ENCODE assay signal across 1 cellular context in the genomic region with DNA sequence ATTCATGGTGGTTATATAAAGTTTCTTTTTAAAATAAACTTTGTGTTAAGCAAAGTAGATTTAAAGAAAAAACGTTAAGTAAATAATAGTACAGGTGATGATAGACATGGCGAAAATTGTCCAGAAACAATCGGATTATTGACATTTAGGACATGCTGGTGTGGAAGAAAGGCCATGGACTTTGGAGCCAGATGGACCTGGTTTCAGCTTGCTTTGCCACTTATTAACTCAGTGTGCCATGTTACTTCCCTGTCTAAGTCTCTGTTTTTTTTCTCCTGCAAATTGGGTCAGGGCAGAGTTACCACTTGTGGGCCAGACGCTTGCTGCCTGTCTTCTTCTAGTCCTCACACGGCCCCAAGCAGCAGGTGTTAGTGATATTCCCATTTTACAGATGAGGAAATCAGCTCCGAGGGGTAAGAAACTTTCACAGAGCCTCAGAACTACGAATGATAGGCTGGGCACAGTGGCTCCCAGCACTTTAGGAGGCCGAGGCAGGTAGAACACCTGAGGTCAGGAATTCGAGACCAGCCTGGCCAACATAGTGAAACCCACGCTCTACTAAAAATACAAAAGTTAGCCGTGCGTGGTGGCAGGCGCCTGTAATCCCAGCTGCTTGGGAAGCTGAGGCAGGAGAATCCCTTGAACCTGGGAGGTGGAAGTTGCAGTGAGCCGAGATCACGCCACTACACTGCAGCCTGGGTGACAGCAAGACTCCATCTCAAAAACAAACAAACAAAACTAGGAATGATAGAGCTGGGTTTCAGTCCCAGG.
A peak's percentile ranks its signal among the peaks of the same experiment; 100 is the strongest.
TF ChIP-seq lines count a peak whose summit lies in the region.

No MANE protein-coding gene starts in this region.

TF ChIP-seq in HepG2, 621 proteins besides CTCF, POLR2A, EP300 and RAD21 (continued from another document and continues in another):
- TF ChIP-seq, protein P1, sequence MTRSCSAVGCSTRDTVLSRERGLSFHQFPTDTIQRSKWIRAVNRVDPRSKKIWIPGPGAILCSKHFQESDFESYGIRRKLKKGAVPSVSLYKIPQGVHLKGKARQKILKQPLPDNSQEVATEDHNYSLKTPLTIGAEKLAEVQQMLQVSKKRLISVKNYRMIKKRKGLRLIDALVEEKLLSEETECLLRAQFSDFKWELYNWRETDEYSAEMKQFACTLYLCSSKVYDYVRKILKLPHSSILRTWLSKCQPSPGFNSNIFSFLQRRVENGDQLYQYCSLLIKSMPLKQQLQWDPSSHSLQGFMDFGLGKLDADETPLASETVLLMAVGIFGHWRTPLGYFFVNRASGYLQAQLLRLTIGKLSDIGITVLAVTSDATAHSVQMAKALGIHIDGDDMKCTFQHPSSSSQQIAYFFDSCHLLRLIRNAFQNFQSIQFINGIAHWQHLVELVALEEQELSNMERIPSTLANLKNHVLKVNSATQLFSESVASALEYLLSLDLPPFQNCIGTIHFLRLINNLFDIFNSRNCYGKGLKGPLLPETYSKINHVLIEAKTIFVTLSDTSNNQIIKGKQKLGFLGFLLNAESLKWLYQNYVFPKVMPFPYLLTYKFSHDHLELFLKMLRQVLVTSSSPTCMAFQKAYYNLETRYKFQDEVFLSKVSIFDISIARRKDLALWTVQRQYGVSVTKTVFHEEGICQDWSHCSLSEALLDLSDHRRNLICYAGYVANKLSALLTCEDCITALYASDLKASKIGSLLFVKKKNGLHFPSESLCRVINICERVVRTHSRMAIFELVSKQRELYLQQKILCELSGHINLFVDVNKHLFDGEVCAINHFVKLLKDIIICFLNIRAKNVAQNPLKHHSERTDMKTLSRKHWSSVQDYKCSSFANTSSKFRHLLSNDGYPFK (CRISPR knock-in tag; IDR thresholded peaks at IDR 0.05; ENCODE audit: borderline replicate concordance): no peak; the same call in 1 of the 2 replicates
- TF ChIP-seq ARHGAP35 (CRISPR knock-in tag; IDR thresholded peaks at IDR 0.05; ENCODE audit: borderline replicate concordance) (peak; percentile 68; the same call in 1 of the 2 replicates), ELK4 (CRISPR knock-in tag; IDR thresholded peaks at IDR 0.05; ENCODE audit: borderline replicate concordance) (no peak), MATR3 (CRISPR knock-in tag; IDR thresholded peaks at IDR 0.05) (no peak), NRL (CRISPR knock-in tag; IDR thresholded peaks at IDR 0.05; ENCODE audit: borderline replicate concordance) (peak; percentile 57; the same call in 1 of the 2 replicates), ELF4 (CRISPR knock-in tag; IDR thresholded peaks at IDR 0.05; ENCODE audit: borderline replicate concordance) (peak; percentile 40; the same call in 1 of the 2 replicates), ZNF12 (CRISPR knock-in tag; IDR thresholded peaks at IDR 0.05) (0 out of 2 replicates have a peak, but pooled peaks have one; percentile 11), ETV5 (CRISPR knock-in tag; IDR thresholded peaks at IDR 0.05; ENCODE audit: borderline replicate concordance) (peak; percentile 66; the same call in 1 of the 2 replicates), SMAD1 (CRISPR knock-in tag; IDR thresholded peaks at IDR 0.05; ENCODE audit: borderline replicate concordance, low read depth) (peak; percentile 92; the same call in 1 of the 2 replicates), ZNF777 (CRISPR knock-in tag; IDR thresholded peaks at IDR 0.05) (no peak), ZNF136 (CRISPR knock-in tag; IDR thresholded peaks at IDR 0.05; ENCODE audit: low read depth) (peak; percentile 98), ZNF281 (CRISPR knock-in tag; IDR thresholded peaks at IDR 0.05; ENCODE audit: borderline replicate concordance) (peak; percentile 55; the same call in 1 of the 2 replicates), ZNF260 (CRISPR knock-in tag; IDR thresholded peaks at IDR 0.05; ENCODE audit: borderline replicate concordance, low read depth) (no peak), ZSCAN12 (CRISPR knock-in tag; IDR thresholded peaks at IDR 0.05) (no peak), ZNF33B (CRISPR knock-in tag; IDR thresholded peaks at IDR 0.05) (peak; percentile 67; the same call in 1 of the 2 replicates), SMC3 (IDR thresholded peaks at IDR 0.05; ENCODE audit: low read length) (peak; percentile 67), PHF21A (CRISPR knock-in tag; IDR thresholded peaks at IDR 0.05) (peak; percentile 97), NFKBIZ (CRISPR knock-in tag; IDR thresholded peaks at IDR 0.05) (peak; percentile 21; the same call in 1 of the 2 replicates), KDM1A (CRISPR knock-in tag; IDR thresholded peaks at IDR 0.05) (peak; percentile 99), KDM4B (CRISPR knock-in tag; IDR thresholded peaks at IDR 0.05) (0 out of 2 replicates have a peak, but pooled peaks have one; percentile 35), PATZ1 (CRISPR knock-in tag; IDR thresholded peaks at IDR 0.05) (no peak; the same call in none of the 2 replicates), BRCA1 (CRISPR knock-in tag; IDR thresholded peaks at IDR 0.05) (peak; percentile 92; the same call in 1 of the 2 replicates), PHF8 (CRISPR knock-in tag; IDR thresholded peaks at IDR 0.05) (peak; percentile 42; the same call in 1 of the 2 replicates), ZNF781 (CRISPR knock-in tag; IDR thresholded peaks at IDR 0.05; ENCODE audit: borderline replicate concordance, not compliant biosample characterization) (peak; percentile 61), RFXAP (CRISPR knock-in tag; IDR thresholded peaks at IDR 0.05; ENCODE audit: borderline replicate concordance) (peak; percentile 70), CC2D1A (CRISPR knock-in tag; IDR thresholded peaks at IDR 0.05) (0 out of 2 replicates have a peak, but pooled peaks have one; percentile 86), HNF4A (CRISPR knock-in tag; IDR thresholded peaks at IDR 0.05) (peak; percentile 99), ZNF432 (CRISPR knock-in tag; IDR thresholded peaks at IDR 0.05; ENCODE audit: borderline replicate concordance) (no peak), ZNF121 (CRISPR knock-in tag; IDR thresholded peaks at IDR 0.05) (peak; percentile 99), RNF219 (CRISPR knock-in tag; IDR thresholded peaks at IDR 0.05) (no peak), ZNF138 (CRISPR knock-in tag; IDR thresholded peaks at IDR 0.05; ENCODE audit: low read depth) (0 out of 2 replicates have a peak, but pooled peaks have one; percentile 47), ZFY (CRISPR knock-in tag; IDR thresholded peaks at IDR 0.05) (peak; percentile 65; the same call in 1 of the 2 replicates), ARNT2 (CRISPR knock-in tag; IDR thresholded peaks at IDR 0.05; ENCODE audit: low read depth) (peak; percentile 82; the same call in 1 of the 2 replicates), ZNF101 (CRISPR knock-in tag; IDR thresholded peaks at IDR 0.05; ENCODE audit: borderline replicate concordance, low read depth) (no peak), POLR2AphosphoS5 (IDR thresholded peaks at IDR 0.05; ENCODE audit: low read depth, low read length) (peak; percentile 91), ELF3 (CRISPR knock-in tag; IDR thresholded peaks at IDR 0.05) (peak; percentile 100), ZNF276 (CRISPR knock-in tag; IDR thresholded peaks at IDR 0.05; ENCODE audit: low read depth) (peak; percentile 78), ZIK1 (CRISPR knock-in tag; IDR thresholded peaks at IDR 0.05; ENCODE audit: borderline replicate concordance, low read depth) (no peak; the same call in 1 of the 2 replicates), RXRB (CRISPR knock-in tag; IDR thresholded peaks at IDR 0.05; ENCODE audit: borderline replicate concordance) (peak; percentile 96), CENPT (CRISPR knock-in tag; IDR thresholded peaks at IDR 0.05; ENCODE audit: low read depth) (no peak; the same call in 1 of the 2 replicates), HMG20B (CRISPR knock-in tag; conservative IDR thresholded peaks at IDR 0.05) (peak; percentile 74; the same call in 1 of the 2 replicates)
- TF ChIP-seq, protein P2, sequence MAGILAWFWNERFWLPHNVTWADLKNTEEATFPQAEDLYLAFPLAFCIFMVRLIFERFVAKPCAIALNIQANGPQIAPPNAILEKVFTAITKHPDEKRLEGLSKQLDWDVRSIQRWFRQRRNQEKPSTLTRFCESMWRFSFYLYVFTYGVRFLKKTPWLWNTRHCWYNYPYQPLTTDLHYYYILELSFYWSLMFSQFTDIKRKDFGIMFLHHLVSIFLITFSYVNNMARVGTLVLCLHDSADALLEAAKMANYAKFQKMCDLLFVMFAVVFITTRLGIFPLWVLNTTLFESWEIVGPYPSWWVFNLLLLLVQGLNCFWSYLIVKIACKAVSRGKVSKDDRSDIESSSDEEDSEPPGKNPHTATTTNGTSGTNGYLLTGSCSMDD (CRISPR knock-in tag; IDR thresholded peaks at IDR 0.05): 0 out of 2 replicates have a peak, but pooled peaks have one; percentile 74
- TF ChIP-seq, protein P3, sequence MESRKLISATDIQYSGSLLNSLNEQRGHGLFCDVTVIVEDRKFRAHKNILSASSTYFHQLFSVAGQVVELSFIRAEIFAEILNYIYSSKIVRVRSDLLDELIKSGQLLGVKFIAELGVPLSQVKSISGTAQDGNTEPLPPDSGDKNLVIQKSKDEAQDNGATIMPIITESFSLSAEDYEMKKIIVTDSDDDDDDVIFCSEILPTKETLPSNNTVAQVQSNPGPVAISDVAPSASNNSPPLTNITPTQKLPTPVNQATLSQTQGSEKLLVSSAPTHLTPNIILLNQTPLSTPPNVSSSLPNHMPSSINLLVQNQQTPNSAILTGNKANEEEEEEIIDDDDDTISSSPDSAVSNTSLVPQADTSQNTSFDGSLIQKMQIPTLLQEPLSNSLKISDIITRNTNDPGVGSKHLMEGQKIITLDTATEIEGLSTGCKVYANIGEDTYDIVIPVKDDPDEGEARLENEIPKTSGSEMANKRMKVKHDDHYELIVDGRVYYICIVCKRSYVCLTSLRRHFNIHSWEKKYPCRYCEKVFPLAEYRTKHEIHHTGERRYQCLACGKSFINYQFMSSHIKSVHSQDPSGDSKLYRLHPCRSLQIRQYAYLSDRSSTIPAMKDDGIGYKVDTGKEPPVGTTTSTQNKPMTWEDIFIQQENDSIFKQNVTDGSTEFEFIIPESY (CRISPR knock-in tag; IDR thresholded peaks at IDR 0.05): peak; percentile 34
